8 cellular contexts compared by ENCODE assay signal in genomic region chr2:174485763-174486613, GRCh38.
DNase-seq lines count a peak whose midpoint lies in the region; ATAC-seq and TF ChIP-seq lines count a peak whose summit lies in the region.

No MANE protein-coding gene starts in this region.

- peak overlapping the region; percentile 83 for H3K27ac ChIP-seq in C4-2B

- TF ChIP-seq CTCF in C4-2B (conservative IDR thresholded peaks at IDR 0.05) (no peak), cardiac fibroblast (IDR thresholded peaks at IDR 0.05; ENCODE audit: low read depth, low read length) (no peak)

- H3K4me3 ChIP-seq in cardiac fibroblast (replicated peaks in 1 of 2; ENCODE audit: low read depth in 2 of 2, low read length in 2 of 2), result peak overlapping the region; percentile 85 to 86

- DNase-seq in cardiac fibroblast (ENCODE audit: low read depth in 2 of 2) (peak; percentile 27 to 38), kidney tubule cell (ENCODE audit: low spot score) (peak; percentile 21), NCI-H2029 (lab: John Stamatoyannopoulos, UW) (no peak)
- DNase-seq in stimulated activated CD8-positive, alpha-beta memory T cell treated with anti-CD3 and anti-CD28 coated beads, Interleukin-15, amount 100 ng/mL, for 1 hour (ENCODE audit: low read depth), result peak; percentile 13

- ATAC-seq in GM19328 (IDR thresholded peaks at IDR 0.05; ENCODE audit: unreplicated experiment) (peak; percentile 1), HG03460 (IDR thresholded peaks at IDR 0.05; ENCODE audit: unreplicated experiment) (peak; percentile 32), SK-N-SH treated with all-trans-retinoic acid at 6 μM for 48 hours (peak; percentile 63)

TF ChIP-seq in SK-N-SH treated with all-trans-retinoic acid at 6 μM for 48 hours, 23 proteins besides CTCF, POLR2A, EP300 and RAD21:
- TF ChIP-seq RARB (CRISPR knock-in tag; IDR thresholded peaks at IDR 0.05) (no peak), GLIS3 (CRISPR knock-in tag; IDR thresholded peaks at IDR 0.05) (no peak), CSRNP3 (CRISPR knock-in tag; IDR thresholded peaks at IDR 0.05) (no peak), TSHZ2 (CRISPR knock-in tag; IDR thresholded peaks at IDR 0.05) (no peak), ISL1 (CRISPR knock-in tag; IDR thresholded peaks at IDR 0.05) (no peak), SNAI2 (CRISPR knock-in tag; IDR thresholded peaks at IDR 0.05) (no peak), TCF4 (CRISPR knock-in tag; IDR thresholded peaks at IDR 0.05; ENCODE audit: borderline replicate concordance) (no peak), ZNF8 (CRISPR knock-in tag; IDR thresholded peaks at IDR 0.05) (no peak), OSR1 (CRISPR knock-in tag; IDR thresholded peaks at IDR 0.05) (no peak), PATZ1 (CRISPR knock-in tag; IDR thresholded peaks at IDR 0.05; ENCODE audit: borderline replicate concordance) (no peak), ESRRG (CRISPR knock-in tag; IDR thresholded peaks at IDR 0.05) (no peak), CREB5 (CRISPR knock-in tag; IDR thresholded peaks at IDR 0.05; ENCODE audit: low read depth) (no peak), PPARA (CRISPR knock-in tag; IDR thresholded peaks at IDR 0.05; ENCODE audit: borderline replicate concordance) (no peak)
TF ChIP-seq in SK-N-SH treated with all-trans-retinoic acid at 6 μM for 48 hours: peak in this region for 0.

Comparison
In these comparisons a context has a peak if more than half of its experiments do, and no peak if none do; other contexts are left out.
1. ATAC-seq: peak in every context shown above with its lines; median percentile 63 in SK-N-SH treated with all-trans-retinoic acid at 6 μM for 48 hours; 32 in HG03460; 1 in GM19328.